In genomic region chr3:100455841-100456550, GRCh38 we compare ENCODE assay signal across 15 cellular contexts.
"Had no signal": no experiment of that assay in that cellular context is flagged by ENCODE, and none has a peak within 500 bp of the region (broad histone marks: within the 10 kb centered on the region; RNA-seq: fewer than 3 reads in every experiment).

No MANE protein-coding gene starts in this region.

- H3K4me1 ChIP-seq: esophagus squamous epithelium, foreskin keratinocyte, heart left ventricle, suprapubic skin, upper lobe of left lung had no signal

- H3K9me3 Mint-ChIP-seq: activated T-cell treated with anti-CD3 and anti-CD28 coated beads, Interleukin-2, amount 50 U/mL, for 72 hours; neural crest cell had no signal

- H3K4me1 Mint-ChIP-seq: neural crest cell had no signal

- H3K4me3 Mint-ChIP-seq: activated T-cell treated with anti-CD3 and anti-CD28 coated beads, Interleukin-2, amount 50 U/mL, for 72 hours; neural crest cell had no signal

- H3K27ac ChIP-seq: esophagus squamous epithelium, foreskin keratinocyte, heart left ventricle, suprapubic skin, upper lobe of left lung had no signal

- H3K4me3 ChIP-seq: esophagus squamous epithelium, heart left ventricle, suprapubic skin, upper lobe of left lung had no signal

- H3K27me3 ChIP-seq: esophagus squamous epithelium, foreskin keratinocyte, heart left ventricle, suprapubic skin, upper lobe of left lung had no signal

- H3K36me3 ChIP-seq: esophagus squamous epithelium, suprapubic skin, upper lobe of left lung had no signal

- H3K27ac Mint-ChIP-seq: activated T-cell treated with anti-CD3 and anti-CD28 coated beads, Interleukin-2, amount 50 U/mL, for 72 hours had no signal

- FAIRE-seq: astrocyte, colon had no signal

- DNase-seq: activated CD4-positive, alpha-beta T cell treated with anti-CD3 and anti-CD28 coated beads, Interleukin-2, amount 50 U/mL, for 48 hours; activated gamma-delta T cell treated with Interleukin-2 at 50 U/mL for 16 hours; activated T-cell treated with anti-CD3 and anti-CD28 coated beads, Interleukin-2, amount 50 U/mL, for 72 hours; esophagus squamous epithelium; foreskin keratinocyte; heart left ventricle; islet precursor cell; left ventricle myocardium superior; stimulated activated CD4-positive, alpha-beta T cell treated with anti-CD3 and anti-CD28 coated beads, Interleukin-2, amount 100 ng/mL, for 48 hours; stimulated activated naive CD8-positive, alpha-beta T cell treated with anti-CD3 and anti-CD28 coated beads, Interleukin-15, Interleukin-2, amounts not matched to agents 100 U/mL and 50 U/mL, for 24 hours; upper lobe of left lung had no signal

- H3K9me3 ChIP-seq: esophagus squamous epithelium, heart left ventricle, suprapubic skin, upper lobe of left lung had no signal

- ATAC-seq: activated T-cell treated with anti-CD3 and anti-CD28 coated beads, Interleukin-2, amount 50 U/mL, for 72 hours; foreskin keratinocyte; heart left ventricle; left ventricle myocardium superior; stimulated activated naive CD8-positive, alpha-beta T cell treated with anti-CD3 and anti-CD28 coated beads, Interleukin-15, Interleukin-2, amounts not matched to agents 100 U/mL and 50 U/mL, for 24 hours had no signal
